ENCODE assay signal across 26 cellular contexts in the genomic region with DNA sequence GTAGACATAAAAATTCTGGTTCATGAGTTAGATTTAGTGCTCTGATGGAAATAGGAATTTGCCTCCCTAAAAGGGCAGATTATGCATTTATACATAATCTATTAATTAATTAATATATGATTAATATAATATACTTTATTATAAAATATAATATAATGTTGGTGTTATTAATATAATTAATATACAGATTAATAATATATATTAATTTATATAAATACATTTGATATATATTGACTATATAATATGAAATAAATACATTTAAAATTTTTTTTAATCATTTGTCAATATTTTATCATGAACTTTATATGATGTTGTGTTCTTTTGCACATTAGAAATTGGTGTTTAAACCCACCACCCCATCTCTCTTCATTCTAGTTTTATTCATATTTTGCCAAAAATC.
"Had no signal": no experiment of that assay in that cellular context is flagged by ENCODE, and none has a peak within 500 bp of the region (broad histone marks: within the 10 kb centered on the region; RNA-seq: fewer than 3 reads in every experiment).

No MANE protein-coding gene starts in this region.

- H3K27ac Mint-ChIP-seq: naive thymus-derived CD8-positive, alpha-beta T cell; nephron; progenitor cell of endocrine pancreas; stimulated activated naive CD8-positive, alpha-beta T cell treated with anti-CD3 and anti-CD28 coated beads, Interleukin-15, Interleukin-2, amounts not matched to agents 100 ng/mL and 50 ng/mL, for 24 hours had no signal

- H3K36me3 ChIP-seq: left lung, lower lobe of right lung, right atrium auricular region, right lobe of liver, suprapubic skin, thoracic aorta, tibial artery, upper lobe of right lung had no signal

- H3K27me3 Mint-ChIP-seq: naive thymus-derived CD8-positive, alpha-beta T cell; progenitor cell of endocrine pancreas; stimulated activated naive CD8-positive, alpha-beta T cell treated with anti-CD3 and anti-CD28 coated beads, Interleukin-15, Interleukin-2, amounts not matched to agents 100 ng/mL and 50 ng/mL, for 24 hours had no signal

- FAIRE-seq: keratinocyte, urothelium cell line had no signal

- H3K4me3 ChIP-seq: left lung, lower lobe of right lung, right atrium auricular region, right lobe of liver, suprapubic skin, thoracic aorta, tibial artery, upper lobe of right lung had no signal

- H3K27me3 ChIP-seq: left lung, right atrium auricular region, right lobe of liver, suprapubic skin, tibial artery, upper lobe of right lung had no signal

- H3K9me3 ChIP-seq: left lung, lower lobe of right lung, right atrium auricular region, right lobe of liver, suprapubic skin, thoracic aorta, tibial artery, upper lobe of right lung had no signal

- H3K27ac ChIP-seq: left lung, lower lobe of right lung, right atrium auricular region, right lobe of liver, suprapubic skin, thoracic aorta, tibial artery, upper lobe of right lung had no signal

- H3K4me3 Mint-ChIP-seq: naive thymus-derived CD8-positive, alpha-beta T cell; nephron; neural crest cell; stimulated activated naive CD8-positive, alpha-beta T cell treated with anti-CD3 and anti-CD28 coated beads, Interleukin-15, Interleukin-2, amounts not matched to agents 100 ng/mL and 50 ng/mL, for 24 hours had no signal

- H3K4me1 ChIP-seq: left lung, lower lobe of right lung, right atrium auricular region, right lobe of liver, suprapubic skin, tibial artery, upper lobe of right lung had no signal

- H3K9me3 Mint-ChIP-seq: nephron had no signal

- H3K4me1 Mint-ChIP-seq: naive thymus-derived CD8-positive, alpha-beta T cell; nephron; neural crest cell had no signal

- DNase-seq: hippocampal formation; left colon; left lung; lower lobe of right lung; mammary epithelial cell; mesenchymal stem cell; naive thymus-derived CD8-positive, alpha-beta T cell; nucleus accumbens; right lobe of liver; stimulated activated CD4-positive, alpha-beta T cell treated with anti-CD3 and anti-CD28 coated beads, Interleukin-12 subunit alpha, Interleukin-12 subunit beta, amount 100 ng/mL, for 4 hours; stimulated activated CD4-positive, alpha-beta T cell treated with anti-CD3 and anti-CD28 coated beads, Interleukin-15, amount 100 ng/mL, for 24 hours; stimulated activated CD4-positive, alpha-beta T cell treated with anti-CD3 and anti-CD28 coated beads, Interleukin-2, amount 100 ng/mL, for 24 hours; stimulated activated CD4-positive, alpha-beta T cell treated with anti-CD3 and anti-CD28 coated beads, Interleukin-4, amount 100 ng/mL, for 1 hour; stimulated activated naive CD4-positive, alpha-beta T cell; tibial artery; trophoblast cell; upper lobe of right lung had no signal

- ATAC-seq: left colon; left lung; lower lobe of right lung; naive thymus-derived CD8-positive, alpha-beta T cell; right lobe of liver; upper lobe of right lung had no signal

- H3K36me3 Mint-ChIP-seq: naive thymus-derived CD8-positive, alpha-beta T cell had no signal
